21 cellular contexts compared by ENCODE assay signal in genomic region chr20:60365882-60366281, GRCh38.
"Had no signal": no experiment of that assay in that cellular context is flagged by ENCODE, and none has a peak within 500 bp of the region (broad histone marks: within the 10 kb centered on the region; RNA-seq: fewer than 3 reads in every experiment).

No MANE protein-coding gene starts in this region.

- H3K4me1 Mint-ChIP-seq: activated CD4-positive, alpha-beta T cell treated with anti-CD3 and anti-CD28 coated beads, Interleukin-2, amount 10 ng/mL, durations not matched to agents 7 days and 5 days had no signal

- DNase-seq: activated CD4-positive, alpha-beta T cell treated with anti-CD3 and anti-CD28 coated beads, Interleukin-2, amount 10 ng/mL, durations not matched to agents 7 days and 5 days; activated CD8-positive, alpha-beta T cell treated with anti-CD3 and anti-CD28 coated beads, Interleukin-2, amount 10 ng/mL, durations not matched to agents 7 days and 5 days; activated naive CD4-positive, alpha-beta T cell treated with anti-CD3 and anti-CD28 coated beads for 36 hours; activated T-cell treated with anti-CD3 and anti-CD28 coated beads, Interleukin-2, amount 50 U/mL, for 24 hours; aorta; brain microvascular endothelial cell; central memory CD4-positive, alpha-beta T cell; foreskin melanocyte; islet precursor cell; left colon; lower lobe of right lung; natural killer cell; pancreas; right lobe of liver; small intestine; stimulated activated CD4-positive, alpha-beta T cell treated with anti-CD3 and anti-CD28 coated beads, Interleukin-15, amount 100 ng/mL, for 24 hours; stimulated activated CD4-positive, alpha-beta T cell treated with anti-CD3 and anti-CD28 coated beads, Interleukin-4, amount 100 ng/mL, for 1 hour; testis had no signal

- ATAC-seq: activated CD4-positive, CD25-positive, alpha-beta regulatory T cell treated with anti-CD3 and anti-CD28 coated beads, Interleukin-2, amount 50 U/mL, for 24 hours; activated CD8-positive, alpha-beta T cell treated with anti-CD3 and anti-CD28 coated beads, Interleukin-2, amount 10 ng/mL, durations not matched to agents 7 days and 5 days; left colon; natural killer cell; pancreas had no signal

- H3K9me3 Mint-ChIP-seq: activated CD4-positive, alpha-beta T cell treated with anti-CD3 and anti-CD28 coated beads, Interleukin-2, amount 10 ng/mL, durations not matched to agents 7 days and 5 days; activated naive CD4-positive, alpha-beta T cell treated with anti-CD3 and anti-CD28 coated beads for 36 hours; activated T-cell treated with anti-CD3 and anti-CD28 coated beads, Interleukin-2, amount 50 U/mL, for 24 hours; activated T-helper 2 cell treated with anti-CD3 and anti-CD28 coated beads, Interferon-gamma antibody, Interleukin-2, Interleukin-4, amounts not matched to agents 10 μg/mL and 5 μg/mL and 100 μg/mL, durations not matched to agents 14 hours and 24 hours and 36 hours; natural killer cell had no signal

- H3K27ac Mint-ChIP-seq: activated CD4-positive, alpha-beta T cell treated with anti-CD3 and anti-CD28 coated beads, Interleukin-2, amount 10 ng/mL, durations not matched to agents 7 days and 5 days; activated CD8-positive, alpha-beta T cell treated with anti-CD3 and anti-CD28 coated beads, Interleukin-2, amount 10 ng/mL, durations not matched to agents 7 days and 5 days; activated naive CD4-positive, alpha-beta T cell treated with anti-CD3 and anti-CD28 coated beads for 36 hours; activated T-cell treated with anti-CD3 and anti-CD28 coated beads, Interleukin-2, amount 50 U/mL, for 24 hours; activated T-helper 2 cell treated with anti-CD3 and anti-CD28 coated beads, Interferon-gamma antibody, Interleukin-2, Interleukin-4, amounts not matched to agents 10 μg/mL and 5 μg/mL and 100 μg/mL, durations not matched to agents 14 hours and 24 hours and 36 hours; natural killer cell; type B pancreatic cell had no signal

- H3K4me3 Mint-ChIP-seq: activated CD4-positive, alpha-beta T cell treated with anti-CD3 and anti-CD28 coated beads, Interleukin-2, amount 10 ng/mL, durations not matched to agents 7 days and 5 days; activated CD8-positive, alpha-beta T cell treated with anti-CD3 and anti-CD28 coated beads, Interleukin-2, amount 10 ng/mL, durations not matched to agents 7 days and 5 days; activated naive CD4-positive, alpha-beta T cell treated with anti-CD3 and anti-CD28 coated beads for 36 hours; activated T-cell treated with anti-CD3 and anti-CD28 coated beads, Interleukin-2, amount 50 U/mL, for 24 hours; natural killer cell; type B pancreatic cell had no signal

- H3K36me3 Mint-ChIP-seq: type B pancreatic cell had no signal

- H3K27me3 Mint-ChIP-seq: activated CD4-positive, alpha-beta T cell treated with anti-CD3 and anti-CD28 coated beads, Interleukin-2, amount 10 ng/mL, durations not matched to agents 7 days and 5 days; activated T-cell treated with anti-CD3 and anti-CD28 coated beads, Interleukin-2, amount 50 U/mL, for 24 hours had no signal
